Comparison of ENCODE assay signal across 15 cellular contexts in the genomic region with DNA sequence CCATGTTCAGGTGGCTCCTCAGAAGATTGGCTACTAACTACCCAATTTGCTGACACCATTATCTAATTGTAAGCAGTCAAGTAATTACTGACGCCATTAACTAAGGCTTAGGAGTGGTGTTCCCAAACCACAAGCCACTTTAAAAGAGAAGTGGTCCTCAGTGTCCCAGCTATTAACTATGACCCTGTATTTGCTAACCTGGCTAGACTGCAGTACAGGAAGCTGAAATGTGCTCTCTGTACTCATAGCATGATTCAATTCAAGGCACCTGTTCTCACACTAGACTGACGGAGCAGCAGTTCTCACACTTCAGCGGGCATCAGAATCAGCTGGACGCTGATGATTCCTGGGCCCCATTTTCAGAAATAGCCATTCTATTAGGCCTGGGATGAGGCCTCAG. TPM values are rescaled to one million over a fixed set of nuclear protein-coding genes. Genes with fewer than 3 reads are reported as not detected.
A peak's percentile ranks its signal among the peaks of the same experiment; 100 is the strongest.
DNase-seq lines count a peak whose midpoint lies in the region; ATAC-seq and TF ChIP-seq lines count a peak whose summit lies in the region.
"Had no signal": no experiment of that assay in that cellular context is flagged by ENCODE, and none has a peak within 500 bp of the region (broad histone marks: within the 10 kb centered on the region; RNA-seq: fewer than 3 reads in every experiment).

No MANE protein-coding gene starts in this region.

- H3K4me3 ChIP-seq in uterus = no peak overlapping the region
- H3K4me3 ChIP-seq in effector memory CD4-positive, alpha-beta T cell (ENCODE audit: insufficient read depth, low read depth, low read length, poor library complexity, severe bottlenecking) = no peak overlapping the region
- H3K4me3 ChIP-seq: A549 had no signal

- peaks cover 19% of the 10 kb centered on the region for H3K27me3 Mint-ChIP-seq in stimulated activated memory B cell treated with anti-CD40 and anti-IgM and Interleukin-4, amounts not matched to agents 10 μg/mL and 1 μg/mL and 100 μg/mL, for 72 hours

- H3K27ac ChIP-seq in uterus = no peak overlapping the region
- H3K27ac ChIP-seq in effector memory CD4-positive, alpha-beta T cell (ENCODE audit: insufficient read depth, low read length, poor library complexity, severe bottlenecking) = no peak overlapping the region
- H3K27ac ChIP-seq: A549 had no signal

- no peaks in the 10 kb centered on the region for H3K4me1 ChIP-seq in uterus
- no peaks in the 10 kb centered on the region for H3K4me1 ChIP-seq in effector memory CD4-positive, alpha-beta T cell (ENCODE audit: control insufficient read depth, insufficient read depth, low read length, poor library complexity, severe bottlenecking)

- ATAC-seq in HG02870 (IDR thresholded peaks at IDR 0.05; ENCODE audit: unreplicated experiment) (peak; percentile 46), HG03520 (IDR thresholded peaks at IDR 0.05; ENCODE audit: unreplicated experiment) (no peak)
- peak; percentile 55 for ATAC-seq in stimulated activated memory B cell treated with anti-CD40 and anti-IgM and Interleukin-4, amounts not matched to agents 10 μg/mL and 1 μg/mL and 100 μg/mL, for 72 hours
- ATAC-seq: A549, HCT116 had no signal

- intact Hi-C loops in uterus (cut with DNase I; ENCODE audit: low total_unique reads) = no loop called here

- H3K36me3 ChIP-seq in uterus = no peaks in the 10 kb centered on the region
- no peaks in the 10 kb centered on the region for H3K36me3 ChIP-seq in effector memory CD4-positive, alpha-beta T cell (ENCODE audit: control insufficient read depth, insufficient read depth, low read length)

- H3K9me3 Mint-ChIP-seq in stimulated activated memory B cell treated with anti-CD40 and anti-IgM and Interleukin-4, amounts not matched to agents 10 μg/mL and 1 μg/mL and 100 μg/mL, for 72 hours = no peaks in the 10 kb centered on the region
- H3K9me3 Mint-ChIP-seq: activated T-helper 2 cell treated with anti-CD3 and anti-CD28 coated beads, Interferon-gamma antibody, Interleukin-2, Interleukin-4, amounts not matched to agents 10 μg/mL and 5 μg/mL and 100 μg/mL, durations not matched to agents 14 hours and 24 hours and 36 hours; type B pancreatic cell had no signal

- no peaks in the 10 kb centered on the region for H3K36me3 Mint-ChIP-seq in stimulated activated memory B cell treated with anti-CD40 and anti-IgM and Interleukin-4, amounts not matched to agents 10 μg/mL and 1 μg/mL and 100 μg/mL, for 72 hours
- H3K36me3 Mint-ChIP-seq: type B pancreatic cell had no signal

- no peak overlapping the region for H3K4me3 Mint-ChIP-seq in stimulated activated memory B cell treated with anti-CD40 and anti-IgM and Interleukin-4, amounts not matched to agents 10 μg/mL and 1 μg/mL and 100 μg/mL, for 72 hours
- H3K4me3 Mint-ChIP-seq: type B pancreatic cell had no signal

- DNase-seq in NCI-H2196 (lab: John Stamatoyannopoulos, UW; ENCODE audit: unreplicated experiment) (peak; percentile 4), NCI-H2196 treated with DMSO at 0.1 percent for 48 hours (lab: John Stamatoyannopoulos, UW; ENCODE audit: unreplicated experiment) (no peak), NCI-H187 treated with DMSO at 0.1 percent for 48 hours (lab: John Stamatoyannopoulos, UW) (peak; percentile 93), uterus (no peak)
- no peak for DNase-seq in effector memory CD4-positive, alpha-beta T cell
- DNase-seq: activated CD4-positive, alpha-beta T cell treated with anti-CD3 and anti-CD28 coated beads, Interleukin-2, amount 50 U/mL, for 48 hours; COR-L47; NCI-H345 had no signal

- no peaks in the 10 kb centered on the region for H3K27me3 ChIP-seq in uterus
- H3K27me3 ChIP-seq in effector memory CD4-positive, alpha-beta T cell (replicated peaks; ENCODE audit: control insufficient read depth, insufficient read depth, low read length, poor library complexity, severe bottlenecking) = peaks cover 4% of the 10 kb centered on the region

- no peak for TF ChIP-seq POLR2A in uterus (IDR thresholded peaks at IDR 0.05)

- TF ChIP-seq CTCF in uterus (IDR thresholded peaks at IDR 0.05) = no peak

- peaks cover 9% of the 10 kb centered on the region for H3K4me1 Mint-ChIP-seq in stimulated activated memory B cell treated with anti-CD40 and anti-IgM and Interleukin-4, amounts not matched to agents 10 μg/mL and 1 μg/mL and 100 μg/mL, for 72 hours

- no peak overlapping the region for H3K27ac Mint-ChIP-seq in stimulated activated memory B cell treated with anti-CD40 and anti-IgM and Interleukin-4, amounts not matched to agents 10 μg/mL and 1 μg/mL and 100 μg/mL, for 72 hours
- H3K27ac Mint-ChIP-seq: activated T-helper 2 cell treated with anti-CD3 and anti-CD28 coated beads, Interferon-gamma antibody, Interleukin-2, Interleukin-4, amounts not matched to agents 10 μg/mL and 5 μg/mL and 100 μg/mL, durations not matched to agents 14 hours and 24 hours and 36 hours; type B pancreatic cell had no signal

- H3K9me3 ChIP-seq in uterus = no peaks in the 10 kb centered on the region
- no peaks in the 10 kb centered on the region for H3K9me3 ChIP-seq in effector memory CD4-positive, alpha-beta T cell (ENCODE audit: control insufficient read depth, low read length)
- H3K9me3 ChIP-seq: A549 had no signal

RNA-seq across cellular contexts. Expression of a gene that starts 24.6 kb away (rescaled TPM):
- 10 to 100 TPM; 14.6 to 36.9 (median 24.3) TPM for total RNA-seq in uterus

Comparison
In these comparisons a context has a peak if more than half of its experiments do, and no peak if none do; other contexts are left out.
1. DNase-seq: peak in NCI-H2196 (single experiment) and NCI-H187 treated with DMSO at 0.1 percent for 48 hours (single experiment); none in NCI-H2196 treated with DMSO at 0.1 percent for 48 hours (single experiment), uterus (0 of 2) and effector memory CD4-positive, alpha-beta T cell (0 of 3).